In the genomic region with DNA sequence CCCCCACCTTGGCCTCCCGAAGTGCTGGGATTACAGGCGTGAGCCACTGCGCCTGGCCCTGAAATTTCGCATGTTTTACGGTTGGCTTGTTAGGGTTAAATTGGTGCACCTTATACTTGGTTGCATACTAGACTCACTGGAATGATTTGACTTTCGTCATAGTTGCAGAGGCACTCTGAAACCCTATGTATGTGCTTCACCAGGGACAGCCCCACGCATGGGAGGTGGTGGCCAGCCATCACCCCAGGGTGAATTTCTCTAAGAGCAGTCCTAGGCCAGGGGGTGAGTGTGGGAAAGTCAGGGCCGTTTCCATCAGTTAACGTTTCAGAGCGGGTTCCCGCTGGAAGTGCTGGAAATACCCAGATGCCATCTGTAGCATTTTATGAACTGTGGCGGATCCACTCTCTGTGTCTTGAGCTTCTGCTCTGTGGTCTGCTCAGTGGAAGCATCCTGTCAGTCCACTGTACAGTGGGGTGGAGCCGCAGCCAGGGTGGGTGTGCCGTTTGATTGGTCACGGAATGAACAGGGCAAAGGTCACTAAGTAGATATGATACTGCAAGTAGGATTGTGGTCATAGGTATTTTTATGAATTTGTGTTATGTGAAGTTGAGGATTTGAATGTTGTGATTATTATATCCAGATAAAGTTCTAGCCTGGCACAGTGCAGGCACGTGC, we compare ENCODE assay signal across 19 cellular contexts. TPM values are rescaled to one million over a fixed set of nuclear protein-coding genes. Genes with fewer than 3 reads are reported as not detected.
DNase-seq lines count a peak whose midpoint lies in the region; ATAC-seq and TF ChIP-seq lines count a peak whose summit lies in the region.
"Had no signal": no experiment of that assay in that cellular context is flagged by ENCODE, and none has a peak within 500 bp of the region (broad histone marks: within the 10 kb centered on the region; RNA-seq: fewer than 3 reads in every experiment).

No MANE protein-coding gene starts in this region.

- H3K4me1 Mint-ChIP-seq in activated CD4-positive, alpha-beta memory T cell treated with anti-CD3 and anti-CD28 coated beads, Interleukin-2, amount 10 ng/mL, durations not matched to agents 7 days and 5 days: peaks cover 47% of the 10 kb centered on the region
- peaks cover 39% of the 10 kb centered on the region for H3K4me1 Mint-ChIP-seq in activated CD4-positive, alpha-beta memory T cell treated with anti-CD3 and anti-CD28 coated beads for 36 hours (ENCODE audit: low read depth)
- peaks cover 7% of the 10 kb centered on the region for H3K4me1 Mint-ChIP-seq in endothelial cell (ENCODE audit: unreplicated experiment)
- peaks cover 15% of the 10 kb centered on the region for H3K4me1 Mint-ChIP-seq in progenitor cell of endocrine pancreas (ENCODE audit: low read depth)

- H3K4me3 ChIP-seq in OCI-LY1 (ENCODE audit: low read depth, low read length, poor library complexity, severe bottlenecking): no peak overlapping the region
- no peak overlapping the region for H3K4me3 ChIP-seq in esophagus muscularis mucosa
- H3K4me3 ChIP-seq: upper lobe of left lung had no signal

- TF ChIP-seq EP300 in esophagus muscularis mucosa (IDR thresholded peaks at IDR 0.05): no peak

- CTCF ChIA-PET in activated CD4-positive, alpha-beta memory T cell treated with anti-CD3 and anti-CD28 coated beads, Interleukin-2, amount 10 ng/mL, durations not matched to agents 7 days and 5 days (lab: Charles Lee): no interaction called here
- CTCF ChIA-PET in activated CD4-positive, alpha-beta memory T cell treated with anti-CD3 and anti-CD28 coated beads for 36 hours (lab: Charles Lee): interaction anchor here (1.5 kb wide), 1 partner anchor 66 kb away, joined by 5 read pairs; no protein-coding TSS in a partner anchor

- no peak for TF ChIP-seq CTCF in OCI-LY1 (IDR thresholded peaks at IDR 0.05; ENCODE audit: low read length)
- TF ChIP-seq CTCF in endothelial cell (IDR thresholded peaks at IDR 0.05; ENCODE audit: unreplicated experiment): no peak
- no peak for TF ChIP-seq CTCF in progenitor cell of endocrine pancreas (IDR thresholded peaks at IDR 0.05; ENCODE audit: unreplicated experiment)
- no peak for TF ChIP-seq CTCF in esophagus muscularis mucosa (IDR thresholded peaks at IDR 0.05)

- H3K36me3 Mint-ChIP-seq in activated CD4-positive, alpha-beta memory T cell treated with anti-CD3 and anti-CD28 coated beads, Interleukin-2, amount 10 ng/mL, durations not matched to agents 7 days and 5 days (ENCODE audit: low read depth): peaks cover 28% of the 10 kb centered on the region
- H3K36me3 Mint-ChIP-seq in activated CD4-positive, alpha-beta memory T cell treated with anti-CD3 and anti-CD28 coated beads for 36 hours: peaks cover 3% of the 10 kb centered on the region
- H3K36me3 Mint-ChIP-seq in endothelial cell (ENCODE audit: low read depth, unreplicated experiment) (peaks cover 5% of the 10 kb centered on the region), progenitor cell of endocrine pancreas (ENCODE audit: insufficient read depth) (peaks cover 4% of the 10 kb centered on the region)

- TF ChIP-seq POLR2A in esophagus muscularis mucosa (IDR thresholded peaks at IDR 0.05; ENCODE audit: low read depth): no peak

- peak overlapping the region; percentile 4 for H3K27ac Mint-ChIP-seq in activated CD4-positive, alpha-beta memory T cell treated with anti-CD3 and anti-CD28 coated beads, Interleukin-2, amount 10 ng/mL, durations not matched to agents 7 days and 5 days
- H3K27ac Mint-ChIP-seq in activated CD4-positive, alpha-beta memory T cell treated with anti-CD3 and anti-CD28 coated beads for 36 hours: no peak overlapping the region
- H3K27ac Mint-ChIP-seq in endothelial cell (ENCODE audit: unreplicated experiment) (no peak overlapping the region), progenitor cell of endocrine pancreas (peak overlapping the region; percentile 1)

- H3K36me3 ChIP-seq in OCI-LY1 (ENCODE audit: insufficient read depth, low read length) (no peaks in the 10 kb centered on the region; the same call in 1 of the 2 replicates), esophagus muscularis mucosa (peaks cover 0 to 3% (median 0%) of the 10 kb centered on the region in 4 donors)
- H3K36me3 ChIP-seq: WERI-Rb-1 had no signal

- DNase-seq in activated CD4-positive, alpha-beta memory T cell treated with anti-CD3 and anti-CD28 coated beads, Interleukin-2, amount 10 ng/mL, durations not matched to agents 7 days and 5 days: no peak
- no peak for DNase-seq in activated CD4-positive, alpha-beta memory T cell treated with anti-CD3 and anti-CD28 coated beads for 36 hours
- DNase-seq in endothelial cell (ENCODE audit: low spot score): no peak
- no peak for DNase-seq in progenitor cell of endocrine pancreas (ENCODE audit: low spot score, unreplicated experiment)
- no peak for DNase-seq in esophagus muscularis mucosa (ENCODE audit: extremely low spot score)
- no peak for DNase-seq in NCI-H2081 treated with DMSO at 0.1 percent for 48 hours (lab: John Stamatoyannopoulos, UW)
- DNase-seq: activated CD8-positive, alpha-beta memory T cell treated with anti-CD3 and anti-CD28 coated beads, Interleukin-2, amount 50 U/mL, for 48 hours; amniotic stem cell; DMS79 treated with DMSO at 0.1 percent for 48 hours; midbrain; NCI-H2029; NCI-H774; SIG-M5; upper lobe of left lung; WERI-Rb-1 had no signal

- H3K27me3 ChIP-seq in OCI-LY1 (ENCODE audit: insufficient read depth, low read length) (no peaks in the 10 kb centered on the region), esophagus muscularis mucosa (no peaks in the 10 kb centered on the region)
- H3K27me3 ChIP-seq: upper lobe of left lung had no signal

- ATAC-seq in GM18861 (IDR thresholded peaks at IDR 0.05; ENCODE audit: unreplicated experiment): no peak

- no peaks in the 10 kb centered on the region for H4K20me1 ChIP-seq in OCI-LY1 (ENCODE audit: insufficient read depth, low read length)

- no peak overlapping the region for H2AFZ ChIP-seq in OCI-LY1 (ENCODE audit: low read length)

- H3K27ac ChIP-seq in OCI-LY1 (ENCODE audit: low read depth, low read length, poor library complexity, severe bottlenecking) (peak overlapping the region; percentile 5), esophagus muscularis mucosa (replicated peaks in 1 of 4) (no peak overlapping the region)
- H3K27ac ChIP-seq: upper lobe of left lung, WERI-Rb-1 had no signal

- no peak overlapping the region for H3K9ac ChIP-seq in OCI-LY1 (ENCODE audit: low read length)

- POLR2A ChIA-PET in activated CD4-positive, alpha-beta memory T cell treated with anti-CD3 and anti-CD28 coated beads, Interleukin-2, amount 10 ng/mL, durations not matched to agents 7 days and 5 days (lab: Charles Lee): no interaction called here
- POLR2A ChIA-PET in activated CD4-positive, alpha-beta memory T cell treated with anti-CD3 and anti-CD28 coated beads for 36 hours (lab: Charles Lee): no interaction called here

- peaks cover 64% of the 10 kb centered on the region for H3K79me2 ChIP-seq in OCI-LY1 (ENCODE audit: insufficient read depth, low read length)

- 79% methylated on average over 14 of the region's 16 CpGs for WGBS in esophagus muscularis mucosa

- no peak overlapping the region for H3K4me3 Mint-ChIP-seq in activated CD4-positive, alpha-beta memory T cell treated with anti-CD3 and anti-CD28 coated beads, Interleukin-2, amount 10 ng/mL, durations not matched to agents 7 days and 5 days
- no peak overlapping the region for H3K4me3 Mint-ChIP-seq in activated CD4-positive, alpha-beta memory T cell treated with anti-CD3 and anti-CD28 coated beads for 36 hours
- H3K4me3 Mint-ChIP-seq in endothelial cell (ENCODE audit: unreplicated experiment) (peak overlapping the region; percentile 51), progenitor cell of endocrine pancreas (ENCODE audit: low read depth) (no peak overlapping the region)
- H3K4me3 Mint-ChIP-seq: dendritic cell treated with granulocyte-macrophage colony-stimulating factor and Interleukin-4, amounts not matched to agents 40 ng/mL and 50 ng/mL, for 4 days had no signal

- no peaks in the 10 kb centered on the region for H3K9me3 Mint-ChIP-seq in activated CD4-positive, alpha-beta memory T cell treated with anti-CD3 and anti-CD28 coated beads, Interleukin-2, amount 10 ng/mL, durations not matched to agents 7 days and 5 days
- no peaks in the 10 kb centered on the region for H3K9me3 Mint-ChIP-seq in activated CD4-positive, alpha-beta memory T cell treated with anti-CD3 and anti-CD28 coated beads for 36 hours
- no peaks in the 10 kb centered on the region for H3K9me3 Mint-ChIP-seq in endothelial cell (ENCODE audit: unreplicated experiment)
- H3K9me3 Mint-ChIP-seq in progenitor cell of endocrine pancreas (ENCODE audit: low read depth): no peaks in the 10 kb centered on the region
- H3K9me3 Mint-ChIP-seq: dendritic cell treated with granulocyte-macrophage colony-stimulating factor and Interleukin-4, amounts not matched to agents 40 ng/mL and 50 ng/mL, for 4 days had no signal

- H3K9me2 ChIP-seq in OCI-LY1 (ENCODE audit: low read depth, low read length): no peaks in the 10 kb centered on the region

- intact Hi-C loops in activated CD4-positive, alpha-beta memory T cell treated with anti-CD3 and anti-CD28 coated beads for 36 hours (cut with micrococcal nuclease): no loop called here
- intact Hi-C loops in esophagus muscularis mucosa (cut with DNase I): no loop called here

- H3K4me2 ChIP-seq in OCI-LY1 (ENCODE audit: low read length): no peak overlapping the region

- no peaks in the 10 kb centered on the region for H3K27me3 Mint-ChIP-seq in activated CD4-positive, alpha-beta memory T cell treated with anti-CD3 and anti-CD28 coated beads, Interleukin-2, amount 10 ng/mL, durations not matched to agents 7 days and 5 days
- H3K27me3 Mint-ChIP-seq in activated CD4-positive, alpha-beta memory T cell treated with anti-CD3 and anti-CD28 coated beads for 36 hours: no peaks in the 10 kb centered on the region
- H3K27me3 Mint-ChIP-seq in endothelial cell (ENCODE audit: unreplicated experiment): peaks cover 4% of the 10 kb centered on the region
- no peaks in the 10 kb centered on the region for H3K27me3 Mint-ChIP-seq in progenitor cell of endocrine pancreas
- H3K27me3 Mint-ChIP-seq: dendritic cell treated with granulocyte-macrophage colony-stimulating factor and Interleukin-4, amounts not matched to agents 40 ng/mL and 50 ng/mL, for 4 days had no signal

- H3K9me3 ChIP-seq in OCI-LY1 (ENCODE audit: low read length) (no peaks in the 10 kb centered on the region), esophagus muscularis mucosa (no peaks in the 10 kb centered on the region)
- H3K9me3 ChIP-seq: upper lobe of left lung had no signal

- H3K4me1 ChIP-seq in OCI-LY1 (ENCODE audit: insufficient read depth, low read length, severe bottlenecking): peaks cover 38% of the 10 kb centered on the region
- peaks cover 26 to 48% (median 35%) of the 10 kb centered on the region in 4 donors for H3K4me1 ChIP-seq in esophagus muscularis mucosa

- H3F3A ChIP-seq in OCI-LY1 (ENCODE audit: insufficient read depth, low read length): no peaks in the 10 kb centered on the region

RNA-seq across cellular contexts. Expression of a gene that starts 13.2 kb away (rescaled TPM):
- total RNA-seq in activated CD4-positive, alpha-beta memory T cell treated with anti-CD3 and anti-CD28 coated beads, Interleukin-2, amount 10 ng/mL, durations not matched to agents 7 days and 5 days: 10 to 100 TPM; 58.6 to 59.7 TPM
- total RNA-seq in activated CD4-positive, alpha-beta memory T cell treated with anti-CD3 and anti-CD28 coated beads for 36 hours: 10 to 100 TPM; 33.7 to 33.8 TPM
- total RNA-seq in endothelial cell (ENCODE audit: unreplicated experiment) (54.4 TPM), progenitor cell of endocrine pancreas (41.8 and 42.3 TPM in 2 replicates), esophagus muscularis mucosa (10 to 100 TPM; 39.5 to 64.9 (median 53.1) TPM)

RNA-seq across cellular contexts. Expression of a gene that starts 43.1 kb away (rescaled TPM):
- 10 to 100 TPM; 48.2 to 48.7 TPM for total RNA-seq in activated CD4-positive, alpha-beta memory T cell treated with anti-CD3 and anti-CD28 coated beads, Interleukin-2, amount 10 ng/mL, durations not matched to agents 7 days and 5 days
- total RNA-seq in activated CD4-positive, alpha-beta memory T cell treated with anti-CD3 and anti-CD28 coated beads for 36 hours: 10 to 100 TPM; 67.8 to 70.8 TPM
- total RNA-seq in endothelial cell (ENCODE audit: unreplicated experiment) (85.5 TPM), progenitor cell of endocrine pancreas (85.0 and 88.1 TPM in 2 replicates), esophagus muscularis mucosa (100 to 1,000 TPM; 110 to 162 (median 134) TPM)

RNA-seq across cellular contexts. Expression of a gene that starts 46.8 kb away (rescaled TPM):
- total RNA-seq in activated CD4-positive, alpha-beta memory T cell treated with anti-CD3 and anti-CD28 coated beads, Interleukin-2, amount 10 ng/mL, durations not matched to agents 7 days and 5 days: not detected
- not detected for total RNA-seq in activated CD4-positive, alpha-beta memory T cell treated with anti-CD3 and anti-CD28 coated beads for 36 hours
- total RNA-seq in endothelial cell (ENCODE audit: unreplicated experiment) (not detected), progenitor cell of endocrine pancreas (not detected in 2 replicates), esophagus muscularis mucosa (not detected)
- total RNA-seq: posterior vena cava had no signal

RNA-seq across cellular contexts. Expression of a gene that starts 48.1 kb away (rescaled TPM):
- 10 to 100 TPM; 36.3 to 36.6 TPM for total RNA-seq in activated CD4-positive, alpha-beta memory T cell treated with anti-CD3 and anti-CD28 coated beads, Interleukin-2, amount 10 ng/mL, durations not matched to agents 7 days and 5 days
- total RNA-seq in activated CD4-positive, alpha-beta memory T cell treated with anti-CD3 and anti-CD28 coated beads for 36 hours: 10 to 100 TPM; 26.6 to 29.6 TPM
- total RNA-seq in endothelial cell (ENCODE audit: unreplicated experiment) (40.1 TPM), progenitor cell of endocrine pancreas (78.9 and 79.2 TPM in 2 replicates), esophagus muscularis mucosa (10 to 100 TPM; 16.6 to 31.0 (median 24.1) TPM)

Comparison
In these comparisons a context has a peak if more than half of its experiments do, and no peak if none do; other contexts are left out.
1. H3K27ac Mint-ChIP-seq: peak in activated CD4-positive, alpha-beta memory T cell treated with anti-CD3 and anti-CD28 coated beads, Interleukin-2, amount 10 ng/mL, durations not matched to agents 7 days and 5 days (single experiment) and progenitor cell of endocrine pancreas (single experiment); none in activated CD4-positive, alpha-beta memory T cell treated with anti-CD3 and anti-CD28 coated beads for 36 hours (single experiment) and endothelial cell (single experiment).